Comparison of ENCODE assay signal across 8 cellular contexts in genomic region chr6:99603421-99604160, GRCh38. TPM values are rescaled to one million over a fixed set of nuclear protein-coding genes. Genes with fewer than 3 reads are reported as not detected.
DNase-seq lines count a peak whose midpoint lies in the region; ATAC-seq and TF ChIP-seq lines count a peak whose summit lies in the region.

No MANE protein-coding gene starts in this region.

- no peak for TF ChIP-seq POLR2A in esophagus muscularis mucosa (IDR thresholded peaks at IDR 0.05; ENCODE audit: low read depth)

- no peaks in the 10 kb centered on the region for H3F3A ChIP-seq in SK-N-SH (replicated peaks; ENCODE audit: insufficient read depth)

- H3K4me2 ChIP-seq in SK-N-SH (peak overlapping the region; percentile 74), osteoblast (ENCODE audit: insufficient read depth, low read length) (peak overlapping the region; percentile 68)

- no peaks in the 10 kb centered on the region for H3K36me3 ChIP-seq in SK-N-SH (replicated peaks in 1 of 2; ENCODE audit: control insufficient read depth in 1 of 2, insufficient read depth in 2 of 2, low read length in 1 of 2)
- no peaks in the 10 kb centered on the region for H3K36me3 ChIP-seq in esophagus muscularis mucosa
- H3K36me3 ChIP-seq in osteoblast (ENCODE audit: insufficient read depth, low read length): no peaks in the 10 kb centered on the region

- no peaks in the 10 kb centered on the region for H3K9me2 ChIP-seq in SK-N-SH

- TF ChIP-seq RAD21 in SK-N-SH (IDR thresholded peaks at IDR 0.05; ENCODE audit: low read length): no peak

- TF ChIP-seq EP300 in SK-N-SH (IDR thresholded peaks at IDR 0.05; ENCODE audit: borderline replicate concordance in 1 of 2, low read depth in 1 of 2, low read length in 1 of 2) (no peak), esophagus muscularis mucosa (IDR thresholded peaks at IDR 0.05) (no peak)

- H3K27me3 ChIP-seq in SK-N-SH (ENCODE audit: insufficient read depth): peaks cover 88% of the 10 kb centered on the region
- peaks cover 9 to 100% (median 81%) of the 10 kb centered on the region in 4 donors for H3K27me3 ChIP-seq in esophagus muscularis mucosa
- peaks cover 97% of the 10 kb centered on the region for H3K27me3 ChIP-seq in osteoblast (ENCODE audit: insufficient read depth, low read length)

- WGBS in SK-N-SH (ENCODE audit: low lambda C conversion rate): 4% methylated on average over 30 of the region's 55 CpGs
- WGBS in esophagus muscularis mucosa: 4% methylated on average over 21 of the region's 55 CpGs

- intact Hi-C loops in esophagus muscularis mucosa (cut with DNase I): loop anchor here (10.0 kb wide), 1 partner anchor 841 kb away; no protein-coding TSS in a partner anchor

- H2AFZ ChIP-seq in SK-N-SH (ENCODE audit: low read depth) (0 out of 2 replicates have a peak overlapping the region, but pooled peaks have one; percentile 51), osteoblast (ENCODE audit: low read length) (peak overlapping the region; percentile 56)

- H3K79me2 ChIP-seq in SK-N-SH (ENCODE audit: insufficient read depth): no peaks in the 10 kb centered on the region
- H3K79me2 ChIP-seq in osteoblast (ENCODE audit: insufficient read depth, low read length): no peaks in the 10 kb centered on the region

- ATAC-seq in GM21619 (IDR thresholded peaks at IDR 0.05; ENCODE audit: unreplicated experiment) (peak; percentile 50), HG03571 (IDR thresholded peaks at IDR 0.05; ENCODE audit: unreplicated experiment) (no peak), HG03095 (IDR thresholded peaks at IDR 0.05; ENCODE audit: unreplicated experiment) (no peak)

- DNase-seq in EH (ENCODE audit: low read depth) (peak; percentile 38), SK-N-SH (peak; percentile 65), esophagus muscularis mucosa (ENCODE audit: extremely low spot score) (no peak), osteoblast (ENCODE audit: insufficient read length, low spot score, missing footprints) (no peak), SIG-M5 treated with dmso at 0.1 percent for 504 hours (lab: John Stamatoyannopoulos, UW; ENCODE audit: unreplicated experiment) (no peak)

- H3K4me3 ChIP-seq in SK-N-SH (ENCODE audit: low read depth in 2 of 2, low read length in 1 of 2) (peak overlapping the region; percentile 36 to 50), esophagus muscularis mucosa (peak overlapping the region; percentile 38 to 54 (median 46)), osteoblast (ENCODE audit: insufficient read depth, low read length) (peak overlapping the region; percentile 46)

- no peak for TF ChIP-seq CTCF in SK-N-SH (IDR thresholded peaks at IDR 0.05)
- TF ChIP-seq CTCF in esophagus muscularis mucosa (IDR thresholded peaks at IDR 0.05): no peak
- no peak for TF ChIP-seq CTCF in osteoblast (IDR thresholded peaks at IDR 0.05; ENCODE audit: extremely low read depth, low read depth, low read length)

- H3K27ac ChIP-seq in SK-N-SH (ENCODE audit: low read depth in 2 of 2, low read length in 1 of 2) (no peak overlapping the region), esophagus muscularis mucosa (replicated peaks in 1 of 4) (no peak overlapping the region), osteoblast (ENCODE audit: low read depth, low read length) (no peak overlapping the region)

- peaks cover 5 to 8% of the 10 kb centered on the region in 2 experiments; a peak in 3 of 4 replicates for H3K4me1 ChIP-seq in SK-N-SH (ENCODE audit: control insufficient read depth in 1 of 2, insufficient read depth in 2 of 2, low read depth in 1 of 2, low read length in 1 of 2)
- peaks cover 30 to 59% (median 44%) of the 10 kb centered on the region in 4 donors for H3K4me1 ChIP-seq in esophagus muscularis mucosa
- H3K4me1 ChIP-seq in osteoblast (ENCODE audit: insufficient read depth, low read length): peaks cover 13% of the 10 kb centered on the region

- H4K20me1 ChIP-seq in SK-N-SH (ENCODE audit: insufficient read depth) (no peaks in the 10 kb centered on the region), osteoblast (ENCODE audit: insufficient read depth, low read length) (no peaks in the 10 kb centered on the region)

- no peak overlapping the region for H3K9ac ChIP-seq in SK-N-SH

- H3K9me3 ChIP-seq in SK-N-SH (no peaks in the 10 kb centered on the region), esophagus muscularis mucosa (no peaks in the 10 kb centered on the region), osteoblast (ENCODE audit: low read depth, low read length) (no peaks in the 10 kb centered on the region)

- CTCF ChIA-PET in SK-N-SH (lab: Yijun Ruan, JAX): interaction anchor here (0.5 to 2.7 kb wide), 5 partner anchors 10 to 442 kb away, joined by 3 to 18 read pairs (median 4); no protein-coding TSS in a partner anchor

- POLR2A ChIA-PET in SK-N-SH (lab: Yijun Ruan, JAX): interaction anchor here (1.1 kb wide), 1 partner anchor 35 kb away, joined by 3 read pairs; the partner anchor contains the start of gene CCNC

TF ChIP-seq in SK-N-SH, 30 proteins besides CTCF, POLR2A, EP300 and RAD21:
- TF ChIP-seq TAF1 (IDR thresholded peaks at IDR 0.05; ENCODE audit: borderline replicate concordance, low read depth, low read length) (no peak), SMC3 (IDR thresholded peaks at IDR 0.05; ENCODE audit: low read depth, low read length) (no peak), EZH2phosphoT487 (IDR thresholded peaks at IDR 0.05; ENCODE audit: borderline replicate concordance, low read depth) (peak; percentile 95; the same call in 1 of the 2 replicates), MAX (IDR thresholded peaks at IDR 0.05; ENCODE audit: low read depth) (peak; percentile 29; the same call in 1 of the 2 replicates), JUND (IDR thresholded peaks at IDR 0.05) (no peak), TCF12 (IDR thresholded peaks at IDR 0.05) (no peak), RFX5 (IDR thresholded peaks at IDR 0.05; ENCODE audit: low read length) (no peak), NFIC (IDR thresholded peaks at IDR 0.05; ENCODE audit: borderline replicate concordance) (no peak), NRF1 (IDR thresholded peaks at IDR 0.05; ENCODE audit: low read depth, low read length) (no peak), SIN3A (IDR thresholded peaks at IDR 0.05; ENCODE audit: borderline replicate concordance, low read depth, low read length) (no peak)

RNA-seq across cellular contexts. Expression of gene PRDM13, which starts 3.0 kb away (rescaled TPM):
- 0.02 TPM in 1 of 2 replicates, not detected in the other for polyA plus RNA-seq in SK-N-SH (2012; rRNA removed)
- polyA plus RNA-seq in SK-N-SH (2012; cell fraction: cytosol; rRNA removed): not detected in 2 replicates
- 0.01 TPM in 1 of 2 replicates, not detected in the other for polyA plus RNA-seq in SK-N-SH (2012; cell fraction: nucleus; rRNA removed)
- total RNA-seq in esophagus muscularis mucosa (not detected), osteoblast (not detected in 2 replicates)

RNA-seq across cellular contexts. Expression of gene CCNC, which starts 35.1 kb away (rescaled TPM):
- 16.0 and 21.8 TPM in 2 replicates for polyA plus RNA-seq in SK-N-SH (2012; rRNA removed)
- 28.0 and 31.7 TPM in 2 replicates for polyA plus RNA-seq in SK-N-SH (2012; cell fraction: cytosol; rRNA removed)
- 7.4 and 40.1 TPM in 2 replicates for polyA plus RNA-seq in SK-N-SH (2012; cell fraction: nucleus; rRNA removed)
- total RNA-seq in esophagus muscularis mucosa (10 to 100 TPM; 27.4 to 50.7 (median 45.1) TPM), osteoblast (89.4 and 89.6 TPM in 2 replicates)

Comparison
In these comparisons a context has a peak if more than half of its experiments do, and no peak if none do; other contexts are left out.
1. DNase-seq: peak in EH (single experiment) and SK-N-SH (single experiment); none in esophagus muscularis mucosa (single experiment), osteoblast (single experiment) and SIG-M5 treated with dmso at 0.1 percent for 504 hours (single experiment).
2. Peak in every context shown above with its lines, with median percentiles within 50 percentile points of each other: H3K4me3 ChIP-seq.